8 cellular contexts compared by ENCODE assay signal in the genomic region with DNA sequence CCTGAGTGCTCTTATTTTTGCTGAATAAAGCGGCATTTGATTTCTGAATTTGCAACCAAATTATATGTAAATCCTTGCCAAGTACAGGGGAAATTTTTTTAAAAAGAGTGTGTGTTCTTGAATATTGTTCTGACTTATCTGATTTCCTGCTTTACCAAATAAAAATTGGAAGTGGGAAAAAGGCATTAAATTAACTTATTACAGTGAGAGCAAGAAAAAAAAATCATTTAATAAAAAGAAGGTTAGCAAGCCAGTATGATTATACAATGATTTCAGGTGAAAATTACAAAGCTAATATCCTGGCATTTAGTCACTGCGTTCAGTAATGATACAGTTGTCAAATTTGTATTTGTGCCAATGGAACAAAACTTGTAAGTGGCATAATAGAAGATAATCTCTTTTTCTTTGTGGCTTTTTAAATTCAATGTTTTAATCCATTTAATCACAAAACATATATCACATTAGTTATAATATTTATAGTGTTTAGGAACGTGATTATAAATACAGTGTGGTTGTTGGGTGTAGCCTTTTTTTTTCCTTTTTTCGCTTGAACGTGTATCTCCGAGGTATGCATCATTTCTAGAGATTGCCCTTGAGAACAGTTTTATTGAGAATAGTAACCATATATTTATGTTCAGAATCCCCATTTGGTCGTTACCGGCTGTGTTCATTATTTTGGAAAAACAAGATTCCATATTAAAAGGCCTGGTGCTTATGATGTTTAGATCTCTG.
DNase-seq lines count a peak whose midpoint lies in the region; ATAC-seq, FAIRE-seq and TF ChIP-seq lines count a peak whose summit lies in the region.

No MANE protein-coding gene starts in this region.

- H2AFZ ChIP-seq in HCT116 (ENCODE audit: low read depth, low read length, poor library complexity, severe bottlenecking) = no peak overlapping the region
- peak overlapping the region; percentile 86 for H2AFZ ChIP-seq in K562 (ENCODE audit: low read depth, low read length)

- in situ Hi-C loops in K562 (cut with MboI) = no loop called here

- H3K9me3 ChIP-seq in HCT116 (ENCODE audit: control insufficient read depth in 1 of 2, insufficient read depth in 1 of 2, low read depth in 1 of 2, low read length in 2 of 2) (no peaks in the 10 kb centered on the region), K562 (replicated peaks; ENCODE audit: control insufficient read depth, insufficient read depth, low read depth, low read length) (no peaks in the 10 kb centered on the region)

- WGBS in K562 (ENCODE audit: insufficient coverage, low coverage, missing lambda C conversion rate) = 21% methylated on average over 7 of the region's 8 CpGs

- H3K36me3 ChIP-seq in HCT116 (ENCODE audit: control insufficient read depth in 1 of 2, insufficient read depth in 2 of 2, low read length in 2 of 2) (peaks cover 3 to 9% of the 10 kb centered on the region in 2 experiments; a peak in 3 of 4 replicates), K562 (ENCODE audit: control insufficient read depth, insufficient read depth, low read length) (no peaks in the 10 kb centered on the region)

- peak overlapping the region; percentile 83 for H3K9ac ChIP-seq in HCT116 (ENCODE audit: low read length)
- H3K9ac ChIP-seq in K562 (ENCODE audit: insufficient read depth in 1 of 2, low read depth in 2 of 2, low read length in 2 of 2) = peak overlapping the region in 1 of 2 experiments; percentile 77; a peak in 2 of 4 replicates

- H3K79me2 ChIP-seq in HCT116 (ENCODE audit: insufficient read depth, low read length) (peaks cover 88% of the 10 kb centered on the region), K562 (ENCODE audit: control insufficient read depth, insufficient read depth, low read length) (no peaks in the 10 kb centered on the region)

- no peak for TF ChIP-seq CTCF in HCT116 (IDR thresholded peaks at IDR 0.05 in 2 of 3, conservative IDR thresholded peaks at IDR 0.05 in 1 of 3; ENCODE audit: borderline replicate concordance in 1 of 3, insufficient read depth in 1 of 3, low read depth in 2 of 3, low read length in 2 of 3)
- no peak for TF ChIP-seq CTCF in K562 (IDR thresholded peaks at IDR 0.05 in 2 of 3, conservative IDR thresholded peaks at IDR 0.05 in 1 of 3; ENCODE audit: insufficient read depth in 2 of 3, low read depth in 1 of 3, low read length in 3 of 3)

- TF ChIP-seq RAD21 in HCT116 (IDR thresholded peaks at IDR 0.05; ENCODE audit: low read depth) = no peak
- TF ChIP-seq RAD21 in K562 (CRISPR knock-in tag; conservative IDR thresholded peaks at IDR 0.05 in 1 of 2, IDR thresholded peaks at IDR 0.05 in 1 of 2) = no peak

- CTCF ChIA-PET in HCT116 (lab: Charles Lee) (no interaction called here), K562 (lab: Yijun Ruan, JAX; ENCODE audit: low intra/inter-chr PET ratio) (no interaction called here)

- no peaks in the 10 kb centered on the region for H3K9me1 ChIP-seq in K562 (ENCODE audit: control insufficient read depth, insufficient read depth, low read length)

- H3K27ac ChIP-seq in HCT116 (ENCODE audit: low read depth, low read length) (peak overlapping the region; percentile 100), K562 (ENCODE audit: extremely low read depth, low read depth, low read length) (peak overlapping the region; percentile 73; the same call in 1 of the 3 replicates)

- H4K20me1 ChIP-seq in HCT116 (ENCODE audit: insufficient read depth) = no peaks in the 10 kb centered on the region
- no peaks in the 10 kb centered on the region for H4K20me1 ChIP-seq in K562 (replicated peaks; ENCODE audit: control insufficient read depth, insufficient read depth, low read length)

- no TSS peak for BruUV-seq in HCT116 (replicated peaks; lab: Mats Ljungman, UMichigan)
- no TSS peak for BruUV-seq in K562 (replicated peaks; lab: Mats Ljungman, UMichigan)

- no peak for TF ChIP-seq EP300 in K562 (IDR thresholded peaks at IDR 0.05; ENCODE audit: low read length)

- H3K4me3 ChIP-seq in HCT116 (replicated peaks in 1 of 2; ENCODE audit: low read depth in 1 of 2, low read length in 2 of 2) (peak overlapping the region; percentile 74 to 81), K562 (no peak overlapping the region)

- peaks cover 12 to 53% of the 10 kb centered on the region in 2 experiments for H3K4me1 ChIP-seq in HCT116 (ENCODE audit: control insufficient read depth in 1 of 2, insufficient read depth in 2 of 2, low read length in 2 of 2)
- peaks cover 0 to 23% of the 10 kb centered on the region in 2 experiments; a peak in 3 of 5 replicates for H3K4me1 ChIP-seq in K562 (replicated peaks in 1 of 2; ENCODE audit: control insufficient read depth in 2 of 2, insufficient read depth in 2 of 2, low read length in 2 of 2)

- POLR2A ChIA-PET in HCT116 (lab: Charles Lee) (interaction anchor here (1.1 to 2.7 kb wide), 4 partner anchors 12 to 62 kb away, joined by 3 to 9 read pairs (median 8); no protein-coding TSS in a partner anchor), K562 (lab: Yijun Ruan, JAX) (interaction anchor here (1.1 kb wide), 1 partner anchor 10 kb away, joined by 3 read pairs; no protein-coding TSS in a partner anchor)

- DNase-seq in HCT116 (ENCODE audit: low read depth, low spot score) (no peak), K562 (ENCODE audit: extremely low read depth in 1 of 4, low spot score in 3 of 4) (no peak), myocyte (ENCODE audit: low read depth) (peak; percentile 57), Kasumi-1 (lab: John Stamatoyannopoulos, UW) (no peak), activated gamma-delta T cell (lab: John Stamatoyannopoulos, UW) (no peak)

- no peaks in the 10 kb centered on the region for H3K27me3 ChIP-seq in HCT116 (ENCODE audit: insufficient read depth, low read length)
- peaks cover 0 to 10% of the 10 kb centered on the region in 2 experiments; a peak in 3 of 5 replicates for H3K27me3 ChIP-seq in K562 (ENCODE audit: control insufficient read depth in 2 of 2, insufficient read depth in 2 of 2, low read length in 2 of 2)

- RAD21 ChIA-PET in HCT116 (lab: Charles Lee; ENCODE audit: low non-redundant PET in 1 of 2, low total read pairs in 2 of 2, uncharacterized antibody in 2 of 2, unreplicated experiment in 2 of 2) = no interaction called here

- ATAC-seq in HCT116 (no peak), K562 (no peak), HG03520 (IDR thresholded peaks at IDR 0.05; ENCODE audit: unreplicated experiment) (no peak), GM21737 (IDR thresholded peaks at IDR 0.05; ENCODE audit: unreplicated experiment) (no peak)

- TF ChIP-seq POLR2A in HCT116 (IDR thresholded peaks at IDR 0.05; ENCODE audit: borderline replicate concordance, extremely low read depth, insufficient read depth, insufficient read length) = no peak
- no peak for TF ChIP-seq POLR2A in K562 (conservative IDR thresholded peaks at IDR 0.05)

- FAIRE-seq in A204.1 (lab: Jason Lieb, UNC) = peak; percentile 66
- FAIRE-seq in K562 (lab: Jason Lieb, UNC) = no peak

- H3K4me2 ChIP-seq in HCT116 (ENCODE audit: low read length) (peak overlapping the region; percentile 90), K562 (ENCODE audit: insufficient read depth, low read length) (peak overlapping the region; percentile 76)

- no peaks in the 10 kb centered on the region for H3K9me2 ChIP-seq in HCT116 (ENCODE audit: insufficient read depth)

- intact Hi-C loops in HCT116 (cut with micrococcal nuclease) = no loop called here
- intact Hi-C loops in K562 (cut with micrococcal nuclease) = no loop called here

TF ChIP-seq in HCT116, 20 proteins besides CTCF, POLR2A, EP300 and RAD21 (continues in another document):
- TF ChIP-seq ELF1 (IDR thresholded peaks at IDR 0.05; ENCODE audit: borderline replicate concordance, low read depth) (no peak), ZFX (IDR thresholded peaks at IDR 0.05) (no peak), YY1 (IDR thresholded peaks at IDR 0.05; ENCODE audit: extremely low read depth, insufficient replicate concordance, low read depth, low read length) (no peak), CBX3 (IDR thresholded peaks at IDR 0.05; ENCODE audit: low read depth) (no peak), SRF (IDR thresholded peaks at IDR 0.05; ENCODE audit: low read depth) (no peak)

TF ChIP-seq in K562, 482 proteins besides CTCF, POLR2A, EP300 and RAD21:
- TF ChIP-seq L3MBTL2 (IDR thresholded peaks at IDR 0.05) = no peak
- no peak for TF ChIP-seq ELF2 (CRISPR knock-in tag; IDR thresholded peaks at IDR 0.05)
- TF ChIP-seq IRF9 (tag; IDR thresholded peaks at IDR 0.05) = no peak
- no peak for TF ChIP-seq ZNF12 (CRISPR knock-in tag; IDR thresholded peaks at IDR 0.05)
